2 cellular contexts compared by ENCODE assay signal in the genomic region with DNA sequence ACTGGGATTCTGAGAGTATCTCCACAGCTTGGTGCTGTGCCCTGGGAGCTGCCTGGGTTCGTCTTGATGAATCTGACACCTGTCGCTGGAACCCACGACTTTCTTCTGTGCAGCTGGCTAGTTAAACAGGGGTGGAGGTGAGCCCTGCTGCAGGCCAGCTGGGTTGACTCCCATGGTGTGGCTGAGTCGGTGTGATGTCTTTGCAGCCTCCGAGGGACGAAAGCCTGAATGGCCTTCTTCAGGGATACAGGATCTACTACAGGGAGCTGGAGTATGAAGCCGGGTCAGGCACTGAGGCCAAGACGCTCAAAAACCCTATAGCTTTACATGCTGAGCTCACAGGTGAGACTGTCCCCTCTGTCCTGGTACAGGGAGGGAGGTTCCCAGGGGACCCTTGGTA.
TF ChIP-seq lines count a peak whose summit lies in the region.

No MANE protein-coding gene starts in this region.

TF ChIP-seq in HEK293, 187 proteins besides CTCF, POLR2A, EP300 and RAD21:
- TF ChIP-seq ZNF670 (tag by site-specific recombination; IDR thresholded peaks at IDR 0.05; ENCODE audit: low read depth) (no peak), ZNF555 (tag by site-specific recombination; conservative IDR thresholded peaks at IDR 0.05) (no peak), SCRT2 (tag by site-specific recombination; IDR thresholded peaks at IDR 0.05) (peak; percentile 20; the same call in 1 of the 2 replicates)

TF ChIP-seq in H1, 55 proteins besides CTCF, POLR2A, EP300 and RAD21:
- no peak for TF ChIP-seq ASH2L (IDR thresholded peaks at IDR 0.05; ENCODE audit: low read length)
